Comparison of ENCODE assay signal across 18 cellular contexts in genomic region chr2:64586054-64586453, GRCh38.
"Had no signal": no experiment of that assay in that cellular context is flagged by ENCODE, and none has a peak within 500 bp of the region (broad histone marks: within the 10 kb centered on the region; RNA-seq: fewer than 3 reads in every experiment).

No MANE protein-coding gene starts in this region.

- H3K4me1 Mint-ChIP-seq: nephron progenitor cell had no signal

- H3K4me3 ChIP-seq: colonic mucosa, gastrocnemius medialis, heart right ventricle, left ventricle myocardium inferior, psoas muscle had no signal

- H3K9me3 Mint-ChIP-seq: activated T-cell treated with anti-CD3 and anti-CD28 coated beads, Interleukin-2, amount 50 U/mL, for 4 hours; memory B cell; nephron progenitor cell; stimulated activated naive CD8-positive, alpha-beta T cell treated with anti-CD3 and anti-CD28 coated beads, Interleukin-15, Interleukin-2, amounts not matched to agents 100 ng/mL and 50 ng/mL, for 24 hours; T-helper 2 cell treated with Interferon-gamma antibody and Interleukin-4, amounts not matched to agents 5 μg/mL and 100 μg/mL, for 36 hours had no signal

- H3K9me3 ChIP-seq: colonic mucosa, gastrocnemius medialis, heart right ventricle, left ventricle myocardium inferior, psoas muscle had no signal

- H3K27me3 ChIP-seq: colonic mucosa, gastrocnemius medialis, heart right ventricle had no signal

- H3K36me3 ChIP-seq: colonic mucosa had no signal

- DNase-seq: activated CD4-positive, alpha-beta T cell treated with anti-CD3 and anti-CD28 coated beads for 1 hour; activated CD4-positive, alpha-beta T cell treated with anti-CD3 and anti-CD28 coated beads, Interleukin-2, amount 50 U/mL, for 48 hours; activated CD8-positive, alpha-beta memory T cell treated with anti-CD3 and anti-CD28 coated beads, Interleukin-2, amount 10 ng/mL, durations not matched to agents 7 days and 5 days; activated naive CD4-positive, alpha-beta T cell; activated T-cell treated with anti-CD3 and anti-CD28 coated beads, Interleukin-2, amount 50 U/mL, for 4 hours; colonic mucosa; gastrocnemius medialis; heart right ventricle; islet precursor cell; left ventricle myocardium inferior; nephron progenitor cell; psoas muscle; stimulated activated CD4-positive, alpha-beta T cell treated with anti-CD3 and anti-CD28 coated beads, Interleukin-4, amount 100 ng/mL, for 1 hour; stimulated activated CD8-positive, alpha-beta memory T cell treated with anti-CD3 and anti-CD28 coated beads, Interleukin-4, amount 100 ng/mL, for 48 hours had no signal

- H3K4me3 Mint-ChIP-seq: activated CD8-positive, alpha-beta memory T cell treated with anti-CD3 and anti-CD28 coated beads, Interleukin-2, amount 10 ng/mL, durations not matched to agents 7 days and 5 days; activated T-cell treated with anti-CD3 and anti-CD28 coated beads, Interleukin-2, amount 50 U/mL, for 4 hours; memory B cell; nephron progenitor cell; stimulated activated naive CD8-positive, alpha-beta T cell treated with anti-CD3 and anti-CD28 coated beads, Interleukin-15, Interleukin-2, amounts not matched to agents 100 ng/mL and 50 ng/mL, for 24 hours; T-helper 2 cell treated with Interferon-gamma antibody and Interleukin-4, amounts not matched to agents 5 μg/mL and 100 μg/mL, for 36 hours had no signal

- FAIRE-seq: astrocyte had no signal

- H3K4me1 ChIP-seq: colonic mucosa, gastrocnemius medialis, psoas muscle had no signal

- H3K27me3 Mint-ChIP-seq: activated CD8-positive, alpha-beta memory T cell treated with anti-CD3 and anti-CD28 coated beads, Interleukin-2, amount 10 ng/mL, durations not matched to agents 7 days and 5 days; memory B cell; stimulated activated naive CD8-positive, alpha-beta T cell treated with anti-CD3 and anti-CD28 coated beads, Interleukin-15, Interleukin-2, amounts not matched to agents 100 ng/mL and 50 ng/mL, for 24 hours had no signal

- H3K27ac ChIP-seq: colonic mucosa, gastrocnemius medialis, heart right ventricle, left ventricle myocardium inferior, psoas muscle had no signal

- H3K27ac Mint-ChIP-seq: activated CD8-positive, alpha-beta memory T cell treated with anti-CD3 and anti-CD28 coated beads, Interleukin-2, amount 10 ng/mL, durations not matched to agents 7 days and 5 days; nephron progenitor cell; stimulated activated naive CD8-positive, alpha-beta T cell treated with anti-CD3 and anti-CD28 coated beads, Interleukin-15, Interleukin-2, amounts not matched to agents 100 ng/mL and 50 ng/mL, for 24 hours; T-helper 2 cell treated with Interferon-gamma antibody and Interleukin-4, amounts not matched to agents 5 μg/mL and 100 μg/mL, for 36 hours had no signal

- ATAC-seq: activated CD8-positive, alpha-beta memory T cell treated with anti-CD3 and anti-CD28 coated beads, Interleukin-2, amount 10 ng/mL, durations not matched to agents 7 days and 5 days; activated T-cell treated with anti-CD3 and anti-CD28 coated beads, Interleukin-2, amount 50 U/mL, for 4 hours had no signal
